In genomic region chrX:149121526-149121925, GRCh38 we compare ENCODE assay signal across 24 cellular contexts.
"Had no signal": no experiment of that assay in that cellular context is flagged by ENCODE, and none has a peak within 500 bp of the region (broad histone marks: within the 10 kb centered on the region; RNA-seq: fewer than 3 reads in every experiment).

No MANE protein-coding gene starts in this region.

- H3K9me3 ChIP-seq: neutrophil, pancreas, psoas muscle, right lobe of liver, sigmoid colon, stomach, thoracic aorta, tibial artery, transverse colon, vagina had no signal

- H3K4me3 ChIP-seq: pancreas, psoas muscle, right lobe of liver, sigmoid colon, stomach, thoracic aorta, tibial artery, transverse colon, vagina had no signal

- H3K27me3 ChIP-seq: neutrophil, pancreas, right lobe of liver, sigmoid colon, stomach, tibial artery, transverse colon, vagina had no signal

- DNase-seq: naive thymus-derived CD8-positive, alpha-beta T cell; nephron progenitor cell; nucleus accumbens; pancreas; psoas muscle; right cardiac atrium; right lobe of liver; sigmoid colon; small intestine; stimulated activated CD4-positive, alpha-beta T cell treated with anti-CD3 and anti-CD28 coated beads, Interleukin-15, amount 100 ng/mL, for 24 hours; stimulated activated CD4-positive, alpha-beta T cell treated with anti-CD3 and anti-CD28 coated beads, Interleukin-2, amount 100 ng/mL, for 24 hours; stimulated activated CD4-positive, alpha-beta T cell treated with anti-CD3 and anti-CD28 coated beads, Interleukin-2, amount 100 ng/mL, for 48 hours; stimulated activated CD4-positive, alpha-beta T cell treated with anti-CD3 and anti-CD28 coated beads, Interleukin-4, amount 100 ng/mL, for 24 hours; stimulated activated naive B cell treated with anti-CD40 and anti-IgM and Interleukin-4, amounts not matched to agents 10 μg/mL and 1 μg/mL and 100 μg/mL, for 72 hours; stimulated activated naive CD4-positive, alpha-beta T cell treated with Interleukin-2 at 50 U/mL for 16 hours; stomach; tibial artery; transverse colon had no signal

- H3K27ac ChIP-seq: neutrophil, pancreas, psoas muscle, right lobe of liver, sigmoid colon, stomach, thoracic aorta, tibial artery, transverse colon, vagina had no signal

- FAIRE-seq: pancreas, small intestine, urothelium cell line had no signal

- H3K4me1 ChIP-seq: pancreas, psoas muscle, right lobe of liver, sigmoid colon, stomach, tibial artery, transverse colon, vagina had no signal

- H3K36me3 ChIP-seq: neutrophil, pancreas, right lobe of liver, sigmoid colon, stomach, thoracic aorta, tibial artery, transverse colon, vagina had no signal

- ATAC-seq: naive thymus-derived CD8-positive, alpha-beta T cell; natural killer cell treated with Interleukin-12 subunit alpha and Interleukin-12 subunit beta and Interleukin-15 and Interleukin-18, amount 100 ng/mL, for 72 hours; pancreas; psoas muscle; right cardiac atrium; right lobe of liver; stimulated activated effector memory CD8-positive, alpha-beta T cell treated with anti-CD3 and anti-CD28 coated beads, Interleukin-12 subunit alpha, Interleukin-12 subunit beta, amount 100 ng/mL, for 72 hours; stimulated activated naive B cell treated with anti-CD40 and anti-IgM and Interleukin-4, amounts not matched to agents 10 μg/mL and 1 μg/mL and 100 μg/mL, for 72 hours had no signal
